Comparison of ENCODE assay signal across 33 cellular contexts in genomic region chr16:51937771-51938170, GRCh38.
"Had no signal": no experiment of that assay in that cellular context is flagged by ENCODE, and none has a peak within 500 bp of the region (broad histone marks: within the 10 kb centered on the region; RNA-seq: fewer than 3 reads in every experiment).

No MANE protein-coding gene starts in this region.

- H3K27ac Mint-ChIP-seq: activated CD4-positive, alpha-beta memory T cell treated with anti-CD3 and anti-CD28 coated beads, Interleukin-2, amount 10 ng/mL, durations not matched to agents 7 days and 5 days; activated CD4-positive, alpha-beta T cell treated with anti-CD3 and anti-CD28 coated beads, Interleukin-2, amount 10 ng/mL, durations not matched to agents 24 days and 14 days; activated T-helper 17 cell treated with anti-CD3 and anti-CD28 coated beads, Interleukin-2, amount 50 U/mL, for 72 hours; nephron; progenitor cell of endocrine pancreas; stimulated activated memory B cell treated with anti-CD40 and anti-IgM and Interleukin-4, amounts not matched to agents 10 μg/mL and 1 μg/mL and 100 μg/mL, for 72 hours; stimulated activated naive CD8-positive, alpha-beta T cell treated with anti-CD3 and anti-CD28 coated beads, Interleukin-15, amount 100 ng/mL, for 72 hours; type B pancreatic cell had no signal

- H3K4me1 ChIP-seq: esophagus muscularis mucosa, left ventricle myocardium inferior, right lobe of liver, uterus had no signal

- H3K4me1 Mint-ChIP-seq: activated CD4-positive, alpha-beta memory T cell treated with anti-CD3 and anti-CD28 coated beads, Interleukin-2, amount 10 ng/mL, durations not matched to agents 7 days and 5 days; activated CD4-positive, alpha-beta T cell treated with anti-CD3 and anti-CD28 coated beads, Interleukin-2, amount 10 ng/mL, durations not matched to agents 24 days and 14 days; activated T-helper 17 cell treated with anti-CD3 and anti-CD28 coated beads, Interleukin-2, amount 50 U/mL, for 72 hours; central memory CD8-positive, alpha-beta T cell; stimulated activated memory B cell treated with anti-CD40 and anti-IgM and Interleukin-4, amounts not matched to agents 10 μg/mL and 1 μg/mL and 100 μg/mL, for 72 hours; stimulated activated naive CD8-positive, alpha-beta T cell treated with anti-CD3 and anti-CD28 coated beads, Interleukin-15, amount 100 ng/mL, for 72 hours had no signal

- H3K4me3 Mint-ChIP-seq: activated CD4-positive, alpha-beta memory T cell treated with anti-CD3 and anti-CD28 coated beads, Interleukin-2, amount 10 ng/mL, durations not matched to agents 7 days and 5 days; activated CD4-positive, alpha-beta T cell treated with anti-CD3 and anti-CD28 coated beads, Interleukin-2, amount 10 ng/mL, durations not matched to agents 24 days and 14 days; activated T-cell treated with anti-CD3 and anti-CD28 coated beads, Interleukin-2, amount 50 U/mL, for 4 hours; activated T-helper 17 cell treated with anti-CD3 and anti-CD28 coated beads, Interleukin-2, amount 50 U/mL, for 72 hours; central memory CD8-positive, alpha-beta T cell; nephron; stimulated activated memory B cell treated with anti-CD40 and anti-IgM and Interleukin-4, amounts not matched to agents 10 μg/mL and 1 μg/mL and 100 μg/mL, for 72 hours; stimulated activated naive CD8-positive, alpha-beta T cell treated with anti-CD3 and anti-CD28 coated beads, Interleukin-15, amount 100 ng/mL, for 72 hours; type B pancreatic cell had no signal

- H3K4me3 ChIP-seq: esophagus muscularis mucosa, hepatocyte, left ventricle myocardium inferior, lung, mucosa of descending colon, ovary, right lobe of liver, skin epidermis, uterus had no signal

- H3K79me2 ChIP-seq: hepatocyte had no signal

- DNase-seq: activated CD4-positive, alpha-beta memory T cell treated with anti-CD3 and anti-CD28 coated beads, Interleukin-2, amount 10 ng/mL, durations not matched to agents 7 days and 5 days; activated CD4-positive, alpha-beta T cell treated with anti-CD3 and anti-CD28 coated beads, Interleukin-2, amount 10 ng/mL, durations not matched to agents 24 days and 14 days; activated CD4-positive, CD25-positive, alpha-beta regulatory T cell treated with anti-CD3 and anti-CD28 coated beads, Interleukin-2, amount 50 U/mL, for 72 hours; activated CD8-positive, alpha-beta memory T cell treated with anti-CD3 and anti-CD28 coated beads, Interleukin-2, amount 50 U/mL, for 48 hours; activated gamma-delta T cell treated with Interleukin-2 at 50 U/mL for 16 hours; activated naive CD4-positive, alpha-beta T cell treated with anti-CD3 and anti-CD28 coated beads, Interleukin-2, amount 50 U/mL, for 16 hours; activated T-cell treated with anti-CD3 and anti-CD28 coated beads, Interleukin-2, amount 50 U/mL, for 4 hours; amniotic stem cell; dermis blood vessel endothelial cell; effector CD4-positive, alpha-beta T cell; foreskin melanocyte; islet precursor cell; left ventricle myocardium inferior; mucosa of descending colon; ovary; right lobe of liver; stimulated activated CD4-positive, alpha-beta T cell treated with anti-CD3 and anti-CD28 coated beads, Interleukin-4, amount 100 ng/mL, for 4 hours; stimulated activated CD8-positive, alpha-beta memory T cell treated with anti-CD3 and anti-CD28 coated beads, Interleukin-4, amount 100 ng/mL, for 48 hours; stimulated activated naive CD8-positive, alpha-beta T cell treated with anti-CD3 and anti-CD28 coated beads, Interleukin-15, amount 100 ng/mL, for 72 hours; substantia nigra; T-helper 2 cell; uterus had no signal

- H3K36me3 ChIP-seq: esophagus muscularis mucosa, left ventricle myocardium inferior, neutrophil, ovary, right lobe of liver, uterus had no signal

- H3K27me3 Mint-ChIP-seq: activated CD4-positive, alpha-beta memory T cell treated with anti-CD3 and anti-CD28 coated beads, Interleukin-2, amount 10 ng/mL, durations not matched to agents 7 days and 5 days; activated CD4-positive, alpha-beta T cell treated with anti-CD3 and anti-CD28 coated beads, Interleukin-2, amount 10 ng/mL, durations not matched to agents 24 days and 14 days; activated T-helper 17 cell treated with anti-CD3 and anti-CD28 coated beads, Interleukin-2, amount 50 U/mL, for 72 hours; central memory CD8-positive, alpha-beta T cell; stimulated activated memory B cell treated with anti-CD40 and anti-IgM and Interleukin-4, amounts not matched to agents 10 μg/mL and 1 μg/mL and 100 μg/mL, for 72 hours; stimulated activated naive CD8-positive, alpha-beta T cell treated with anti-CD3 and anti-CD28 coated beads, Interleukin-15, amount 100 ng/mL, for 72 hours had no signal

- H3K4me2 ChIP-seq: hepatocyte had no signal

- H3K27me3 ChIP-seq: neutrophil, ovary, right lobe of liver, uterus had no signal

- H3K27ac ChIP-seq: esophagus muscularis mucosa, hepatocyte, left ventricle myocardium inferior, neutrophil, ovary, right lobe of liver, skin epidermis, uterus had no signal

- H3K36me3 Mint-ChIP-seq: stimulated activated memory B cell treated with anti-CD40 and anti-IgM and Interleukin-4, amounts not matched to agents 10 μg/mL and 1 μg/mL and 100 μg/mL, for 72 hours; type B pancreatic cell had no signal

- H3K9me3 Mint-ChIP-seq: activated CD4-positive, alpha-beta T cell treated with anti-CD3 and anti-CD28 coated beads, Interleukin-2, amount 10 ng/mL, durations not matched to agents 24 days and 14 days; nephron; type B pancreatic cell had no signal

- H3K9me3 ChIP-seq: esophagus muscularis mucosa, left ventricle myocardium inferior, mucosa of descending colon, neutrophil, ovary, right lobe of liver, uterus had no signal

- ATAC-seq: activated T-cell treated with anti-CD3 and anti-CD28 coated beads, Interleukin-2, amount 50 U/mL, for 4 hours; activated T-helper 17 cell treated with anti-CD3 and anti-CD28 coated beads, Interleukin-2, amount 50 U/mL, for 72 hours; mucosa of descending colon; right lobe of liver; stimulated activated memory B cell treated with anti-CD40 and anti-IgM and Interleukin-4, amounts not matched to agents 10 μg/mL and 1 μg/mL and 100 μg/mL, for 72 hours; stimulated activated naive CD8-positive, alpha-beta T cell treated with anti-CD3 and anti-CD28 coated beads, Interleukin-15, amount 100 ng/mL, for 72 hours had no signal

- H2AFZ ChIP-seq: hepatocyte had no signal
